9 cellular contexts compared by ENCODE assay signal in genomic region chr10:98028168-98028770, GRCh38. TPM values are rescaled to one million over a fixed set of nuclear protein-coding genes. Genes with fewer than 3 reads are reported as not detected.
A peak's percentile ranks its signal among the peaks of the same experiment; 100 is the strongest.
DNase-seq lines count a peak whose midpoint lies in the region; ATAC-seq and TF ChIP-seq lines count a peak whose summit lies in the region.
"Had no signal": no experiment of that assay in that cellular context is flagged by ENCODE, and none has a peak within 500 bp of the region (broad histone marks: within the 10 kb centered on the region; RNA-seq: fewer than 3 reads in every experiment).

No MANE protein-coding gene starts in this region.

- no peak for TF ChIP-seq POLR2A in right lobe of liver (IDR thresholded peaks at IDR 0.05)

- intact Hi-C loops in right lobe of liver (cut with DNase I): no loop called here

- no peak overlapping the region for H3K4me3 ChIP-seq in right lobe of liver
- H3K4me3 ChIP-seq: skin epidermis had no signal

- ATAC-seq in GM18868 (IDR thresholded peaks at IDR 0.05; ENCODE audit: unreplicated experiment): peak; percentile 66
- peak; percentile 47 to 83 (median 61) for ATAC-seq in right lobe of liver
- no peak for ATAC-seq in GM18858 (IDR thresholded peaks at IDR 0.05; ENCODE audit: unreplicated experiment)

- H3K27me3 ChIP-seq in right lobe of liver: peaks cover 0 to 26% of the 10 kb centered on the region in 2 donors

- TF ChIP-seq CTCF in right lobe of liver (IDR thresholded peaks at IDR 0.05): peak; percentile 41 to 81 (median 70)

- WGBS in right lobe of liver (ENCODE audit: insufficient coverage, low coverage, low lambda C conversion rate, missing lambda C conversion rate): 23% methylated on average over 9 of the region's 11 CpGs

- H3K27ac ChIP-seq in right lobe of liver: no peak overlapping the region
- H3K27ac ChIP-seq: skin epidermis had no signal

- peaks cover 0 to 11% (median 0%) of the 10 kb centered on the region in 4 donors for H3K4me1 ChIP-seq in right lobe of liver

- DNase-seq in AG08396 (ENCODE audit: low spot score): peak; percentile 65
- peak; percentile 71 for DNase-seq in NCI-H1694 (lab: John Stamatoyannopoulos, UW)
- DNase-seq in activated CD4-positive, CD25-positive, alpha-beta regulatory T cell treated with anti-CD3 and anti-CD28 coated beads, Interleukin-2, amount 50 U/mL, for 72 hours: peak; percentile 63
- peak; percentile 82 for DNase-seq in cerebellar cortex (ENCODE audit: low spot score)
- DNase-seq in right lobe of liver: peak in 2 of 3 donors; percentile 54 to 56
- DNase-seq in stimulated activated CD8-positive, alpha-beta memory T cell treated with anti-CD3 and anti-CD28 coated beads, Interleukin-12 subunit alpha, Interleukin-12 subunit beta, amount 100 ng/mL, for 4 hours (ENCODE audit: low read depth): peak; percentile 16

- H3K36me3 ChIP-seq in right lobe of liver: no peaks in the 10 kb centered on the region

- H3K9me3 ChIP-seq in right lobe of liver: no peaks in the 10 kb centered on the region

RNA-seq across cellular contexts. Expression of gene CRTAC1, which starts 2.2 kb away (rescaled TPM):
- total RNA-seq in right lobe of liver: under 1 TPM in 1 of 6 experiments, not detected in 5; 0.20 TPM

Comparison
In these comparisons a context has a peak if more than half of its experiments do, and no peak if none do; other contexts are left out.
1. DNase-seq: peak in every context shown above with its lines; median percentile 82 in cerebellar cortex; 71 in NCI-H1694; 65 in AG08396; 63 in activated CD4-positive, CD25-positive, alpha-beta regulatory T cell treated with anti-CD3 and anti-CD28 coated beads, Interleukin-2, amount 50 U/mL, for 72 hours; 55 in right lobe of liver; 16 in stimulated activated CD8-positive, alpha-beta memory T cell treated with anti-CD3 and anti-CD28 coated beads, Interleukin-12 subunit alpha, Interleukin-12 subunit beta, amount 100 ng/mL, for 4 hours.